ENCODE assay signal across 30 cellular contexts in genomic region chr2:239125726-239126675, GRCh38.
"Had no signal": no experiment of that assay in that cellular context is flagged by ENCODE, and none has a peak within 500 bp of the region (broad histone marks: within the 10 kb centered on the region; RNA-seq: fewer than 3 reads in every experiment).

No MANE protein-coding gene starts in this region.

- H3K27me3 Mint-ChIP-seq: activated CD4-positive, alpha-beta memory T cell treated with anti-CD3 and anti-CD28 coated beads for 36 hours; activated CD4-positive, alpha-beta T cell treated with anti-CD3 and anti-CD28 coated beads for 36 hours; activated CD4-positive, alpha-beta T cell treated with anti-CD3 and anti-CD28 coated beads, Interleukin-2, amount 10 ng/mL, durations not matched to agents 24 days and 14 days; activated CD8-positive, alpha-beta memory T cell treated with anti-CD3 and anti-CD28 coated beads, Interleukin-2, amount 10 ng/mL, durations not matched to agents 7 days and 5 days; dendritic cell treated with granulocyte-macrophage colony-stimulating factor and Interleukin-4, amounts not matched to agents 40 ng/mL and 50 ng/mL, for 4 days; effector memory CD8-positive, alpha-beta T cell had no signal

- ATAC-seq: activated CD8-positive, alpha-beta memory T cell treated with anti-CD3 and anti-CD28 coated beads, Interleukin-2, amount 10 ng/mL, durations not matched to agents 7 days and 5 days; activated CD8-positive, alpha-beta T cell treated with anti-CD3 and anti-CD28 coated beads, Interleukin-2, amount 10 ng/mL, durations not matched to agents 7 days and 5 days; activated T-cell treated with anti-CD3 and anti-CD28 coated beads, Interleukin-2, amount 50 U/mL, for 72 hours; effector memory CD8-positive, alpha-beta T cell; foreskin keratinocyte; gastrocnemius medialis; heart left ventricle had no signal

- H3K9me3 Mint-ChIP-seq: activated CD4-positive, alpha-beta T cell treated with anti-CD3 and anti-CD28 coated beads, Interleukin-2, amount 10 ng/mL, durations not matched to agents 24 days and 14 days; effector memory CD8-positive, alpha-beta T cell had no signal

- H3K27ac ChIP-seq: adrenal gland, ascending aorta, breast epithelium, cardiac muscle cell, coronary artery, esophagus muscularis mucosa, foreskin keratinocyte, gastrocnemius medialis had no signal

- H3K4me1 ChIP-seq: adrenal gland, ascending aorta, breast epithelium, foreskin keratinocyte, gastrocnemius medialis had no signal

- H3K36me3 ChIP-seq: breast epithelium had no signal

- DNase-seq: activated CD4-positive, alpha-beta memory T cell treated with anti-CD3 and anti-CD28 coated beads for 36 hours; activated CD4-positive, alpha-beta T cell treated with anti-CD3 and anti-CD28 coated beads for 36 hours; activated CD4-positive, alpha-beta T cell treated with anti-CD3 and anti-CD28 coated beads, Interleukin-2, amount 10 ng/mL, durations not matched to agents 24 days and 14 days; activated CD4-positive, CD25-positive, alpha-beta regulatory T cell; activated CD4-positive, CD25-positive, alpha-beta regulatory T cell treated with anti-CD3 and anti-CD28 coated beads, Interleukin-2, amount 50 U/mL, for 72 hours; activated CD8-positive, alpha-beta memory T cell treated with anti-CD3 and anti-CD28 coated beads, Interleukin-2, amount 10 ng/mL, durations not matched to agents 7 days and 5 days; activated CD8-positive, alpha-beta memory T cell treated with anti-CD3 and anti-CD28 coated beads, Interleukin-2, amount 50 U/mL, for 4 hours; activated CD8-positive, alpha-beta T cell treated with anti-CD3 and anti-CD28 coated beads, Interleukin-2, amount 10 ng/mL, durations not matched to agents 7 days and 5 days; activated gamma-delta T cell; activated naive CD4-positive, alpha-beta T cell treated with Interleukin-2 at 50 U/mL for 16 hours; activated T-cell treated with anti-CD3 and anti-CD28 coated beads, Interleukin-2, amount 50 U/mL, for 1 hour; activated T-cell treated with anti-CD3 and anti-CD28 coated beads, Interleukin-2, amount 50 U/mL, for 72 hours; adrenal gland; amygdala; central memory CD4-positive, alpha-beta T cell; effector CD4-positive, alpha-beta T cell; effector memory CD8-positive, alpha-beta T cell; erythroblast; foreskin keratinocyte; gastrocnemius medialis; glutamatergic neuron; T-helper 2 cell had no signal

- H3K4me3 Mint-ChIP-seq: activated CD4-positive, alpha-beta memory T cell treated with anti-CD3 and anti-CD28 coated beads for 36 hours; activated CD4-positive, alpha-beta T cell treated with anti-CD3 and anti-CD28 coated beads for 36 hours; activated CD4-positive, alpha-beta T cell treated with anti-CD3 and anti-CD28 coated beads, Interleukin-2, amount 10 ng/mL, durations not matched to agents 24 days and 14 days; activated CD8-positive, alpha-beta memory T cell treated with anti-CD3 and anti-CD28 coated beads, Interleukin-2, amount 10 ng/mL, durations not matched to agents 7 days and 5 days; activated CD8-positive, alpha-beta T cell treated with anti-CD3 and anti-CD28 coated beads, Interleukin-2, amount 10 ng/mL, durations not matched to agents 7 days and 5 days; activated T-cell treated with anti-CD3 and anti-CD28 coated beads, Interleukin-2, amount 50 U/mL, for 72 hours; brain; dendritic cell treated with granulocyte-macrophage colony-stimulating factor and Interleukin-4, amounts not matched to agents 40 ng/mL and 50 ng/mL, for 4 days; effector memory CD8-positive, alpha-beta T cell had no signal

- H3K4me3 ChIP-seq: adrenal gland, ascending aorta, breast epithelium, cardiac muscle cell, coronary artery, esophagus muscularis mucosa, gastrocnemius medialis, heart left ventricle had no signal

- H3K9me3 ChIP-seq: adrenal gland, ascending aorta, breast epithelium, esophagus muscularis mucosa, gastrocnemius medialis, heart left ventricle had no signal

- H3K27me3 ChIP-seq: adrenal gland, ascending aorta, breast epithelium, cardiac muscle cell, esophagus muscularis mucosa, foreskin keratinocyte, gastrocnemius medialis, heart left ventricle had no signal

- H3K27ac Mint-ChIP-seq: activated CD4-positive, alpha-beta memory T cell treated with anti-CD3 and anti-CD28 coated beads for 36 hours; activated CD4-positive, alpha-beta T cell treated with anti-CD3 and anti-CD28 coated beads for 36 hours; activated CD4-positive, alpha-beta T cell treated with anti-CD3 and anti-CD28 coated beads, Interleukin-2, amount 10 ng/mL, durations not matched to agents 24 days and 14 days; activated CD8-positive, alpha-beta memory T cell treated with anti-CD3 and anti-CD28 coated beads, Interleukin-2, amount 10 ng/mL, durations not matched to agents 7 days and 5 days; activated T-cell treated with anti-CD3 and anti-CD28 coated beads, Interleukin-2, amount 50 U/mL, for 72 hours; dendritic cell treated with granulocyte-macrophage colony-stimulating factor and Interleukin-4, amounts not matched to agents 40 ng/mL and 50 ng/mL, for 4 days; effector memory CD8-positive, alpha-beta T cell had no signal

- H3K4me1 Mint-ChIP-seq: activated CD4-positive, alpha-beta T cell treated with anti-CD3 and anti-CD28 coated beads for 36 hours; activated CD8-positive, alpha-beta memory T cell treated with anti-CD3 and anti-CD28 coated beads, Interleukin-2, amount 10 ng/mL, durations not matched to agents 7 days and 5 days had no signal
